ENCODE assay signal across 10 cellular contexts in the genomic region with DNA sequence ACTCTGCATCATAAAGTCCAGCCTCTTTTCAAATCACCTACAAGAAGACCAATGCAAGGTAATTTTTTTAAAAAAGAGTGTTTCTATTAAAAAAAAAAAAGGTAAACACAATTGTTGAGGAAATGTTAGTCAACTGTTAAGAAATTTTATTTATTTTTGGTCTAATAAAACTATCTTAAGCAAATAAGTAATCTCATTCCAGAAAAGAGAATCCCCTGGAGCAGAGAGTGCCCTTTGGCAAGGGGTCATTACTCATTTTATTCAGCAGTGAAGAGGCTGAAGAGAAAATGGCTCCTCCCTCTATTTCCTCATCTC.
DNase-seq lines count a peak whose midpoint lies in the region; ATAC-seq and TF ChIP-seq lines count a peak whose summit lies in the region.
"Had no signal": no experiment of that assay in that cellular context is flagged by ENCODE, and none has a peak within 500 bp of the region (broad histone marks: within the 10 kb centered on the region; RNA-seq: fewer than 3 reads in every experiment).

No MANE protein-coding gene starts in this region.

- H3K23ac ChIP-seq in H9 (ENCODE audit: insufficient read length, low read depth, low read length), result no peak overlapping the region

- H4K5ac ChIP-seq in H9 (ENCODE audit: insufficient read length, low read depth, low read length), result no peak overlapping the region

- H3K27me3 Mint-ChIP-seq in T-helper 17 cell, result no peaks in the 10 kb centered on the region
- no peaks in the 10 kb centered on the region for H3K27me3 Mint-ChIP-seq in H9 (ENCODE audit: low read depth)
- H3K27me3 Mint-ChIP-seq: progenitor cell of endocrine pancreas had no signal

- no peaks in the 10 kb centered on the region for H4K20me1 ChIP-seq in H9 (ENCODE audit: control insufficient read depth, insufficient read depth, insufficient read length)

- no peak overlapping the region for H2BK15ac ChIP-seq in H9 (ENCODE audit: low read depth, low read length)

- peak overlapping the region; percentile 53 for H3K27ac ChIP-seq in HL-60 (replicated peaks)
- peak overlapping the region; percentile 9 to 53 for H3K27ac ChIP-seq in left lung
- no peak overlapping the region for H3K27ac ChIP-seq in H9 (ENCODE audit: insufficient read length, low read depth, low read length)

- H3K4me1 Mint-ChIP-seq in T-helper 17 cell (peaks cover 43% of the 10 kb centered on the region), H9 (peaks cover 2 to 3% of the 10 kb centered on the region in 2 experiments)

- no peak overlapping the region for H3K4ac ChIP-seq in H9 (ENCODE audit: low read depth, low read length)

- no peak overlapping the region for H3K4me2 ChIP-seq in H9 (ENCODE audit: insufficient read depth, insufficient read length, low read length)

- H3K4me1 ChIP-seq in left lung (peaks cover 12 to 26% of the 10 kb centered on the region in 2 donors), H9 (ENCODE audit: insufficient read depth, low read length) (no peaks in the 10 kb centered on the region)

- H3K56ac ChIP-seq in H9 (ENCODE audit: insufficient read length, low read depth, low read length), result no peak overlapping the region

- no peak overlapping the region for H3K9ac ChIP-seq in H9 (ENCODE audit: extremely low read depth, insufficient read length, low read length)

- no peak overlapping the region for H4K8ac ChIP-seq in H9 (replicated peaks; ENCODE audit: insufficient read length, low read depth, low read length)

- H2BK120ac ChIP-seq in H9 (ENCODE audit: low read depth, low read length, poor library complexity, severe bottlenecking), result no peak overlapping the region

- H3K79me1 ChIP-seq in H9 (ENCODE audit: insufficient read depth, low read depth, low read length, poor library complexity, severe bottlenecking), result no peaks in the 10 kb centered on the region

- no peak overlapping the region for H2AK5ac ChIP-seq in H9 (ENCODE audit: insufficient read length, low read length)

- H2BK12ac ChIP-seq in H9 (ENCODE audit: insufficient read length, low read depth, low read length), result no peak overlapping the region

- no peaks in the 10 kb centered on the region for H3K23me2 ChIP-seq in H9 (ENCODE audit: insufficient read length, low read depth, low read length, poor library complexity, severe bottlenecking)

- H3K9me3 ChIP-seq in T-helper 17 cell (ENCODE audit: control insufficient read depth, low read length, poor library complexity, severe bottlenecking) (no peaks in the 10 kb centered on the region), left lung (no peaks in the 10 kb centered on the region), H9 (ENCODE audit: control insufficient read depth, low read depth, low read length) (no peaks in the 10 kb centered on the region)

- H3K27ac Mint-ChIP-seq in T-helper 17 cell (peak overlapping the region; percentile 94), H9 (no peak overlapping the region)
- H3K27ac Mint-ChIP-seq: progenitor cell of endocrine pancreas had no signal

- H2BK20ac ChIP-seq in H9 (ENCODE audit: low read depth, low read length, poor library complexity, severe bottlenecking), result no peak overlapping the region

- H3K27me3 ChIP-seq in BJ (ENCODE audit: control insufficient read depth, insufficient read depth, low read length) (no peaks in the 10 kb centered on the region), HL-60 (ENCODE audit: insufficient read depth, poor library complexity, severe bottlenecking) (no peaks in the 10 kb centered on the region), left lung (no peaks in the 10 kb centered on the region), H9 (ENCODE audit: insufficient read depth, low read length) (no peaks in the 10 kb centered on the region)

- no peak overlapping the region for H3K14ac ChIP-seq in H9 (ENCODE audit: insufficient read depth, low read length)

- no peak overlapping the region for H2BK5ac ChIP-seq in H9 (ENCODE audit: insufficient read length, low read length)

- H3K4me3 ChIP-seq in BJ (ENCODE audit: low read depth, low read length) (no peak overlapping the region), HL-60 (replicated peaks; ENCODE audit: insufficient read depth, low read length) (no peak overlapping the region), left lung (no peak overlapping the region)

- H3K9me3 Mint-ChIP-seq in H9, result no peaks in the 10 kb centered on the region

- intact Hi-C loops in left lung (cut with DNase I), result loop anchor here in 1 of 2 donors (5.0 kb wide), 1 partner anchor 252 kb away; no protein-coding TSS in a partner anchor

- POLR2A ChIA-PET in BJ (lab: Charles Lee), result interaction anchor here (0.5 to 0.6 kb wide), 3 partner anchors 159 to 305 kb away, joined by 3 to 4 read pairs (median 3); a partner anchor contains a TSS

- DNase-seq in BJ (ENCODE audit: low read depth), result peak; percentile 80
- no peak for DNase-seq in HL-60 (ENCODE audit: low read depth in 1 of 2, low spot score in 1 of 2)
- no peak for DNase-seq in T-helper 17 cell
- DNase-seq in left lung, result no peak
- DNase-seq in SHP77 (lab: John Stamatoyannopoulos, UW), result no peak
- DNase-seq in H9, result no peak
- DNase-seq: cerebellar nuclear complex had no signal

- no peak overlapping the region for H2AFZ ChIP-seq in H9 (ENCODE audit: low read length)

- no peak overlapping the region for H3T11ph ChIP-seq in H9 (ENCODE audit: low read length)

- H4K91ac ChIP-seq in H9 (ENCODE audit: insufficient read length, low read depth, low read length), result no peak overlapping the region

- peaks cover 8% of the 10 kb centered on the region for H3K36me3 Mint-ChIP-seq in T-helper 17 cell (ENCODE audit: low read depth)
- no peaks in the 10 kb centered on the region; a peak in 2 of 7 replicates for H3K36me3 Mint-ChIP-seq in H9 (ENCODE audit: insufficient read depth in 1 of 3, low read depth in 3 of 3)

- H3K4me3 Mint-ChIP-seq in T-helper 17 cell (peak overlapping the region; percentile 90), H9 (no peak overlapping the region)

- no peaks in the 10 kb centered on the region for H3K79me2 ChIP-seq in H9 (ENCODE audit: insufficient read depth, low read length)

- H3K18ac ChIP-seq in H9 (ENCODE audit: insufficient read length, low read depth, low read length), result no peak overlapping the region

- ATAC-seq in T-helper 17 cell, result no peak
- ATAC-seq in left lung, result no peak
- no peak for ATAC-seq in GM21526 (IDR thresholded peaks at IDR 0.05; ENCODE audit: low FRiP score, unreplicated experiment)
- no peak for ATAC-seq in GM18909 (IDR thresholded peaks at IDR 0.05; ENCODE audit: poor library complexity, unreplicated experiment)

- no peak for TF ChIP-seq CTCF in BJ (IDR thresholded peaks at IDR 0.05; ENCODE audit: insufficient read depth, low read depth, low read length)
- no peak for TF ChIP-seq CTCF in HL-60 (IDR thresholded peaks at IDR 0.05; ENCODE audit: insufficient read depth, low read length)
- no peak for TF ChIP-seq CTCF in left lung (IDR thresholded peaks at IDR 0.05)
- no peak for TF ChIP-seq CTCF in H9 (conservative IDR thresholded peaks at IDR 0.05)

- CTCF ChIA-PET in BJ (lab: Yijun Ruan, JAX), result interaction anchor here (0.6 to 4.9 kb wide), 29 partner anchors 9 to 286 kb away, joined by 3 to 69 read pairs (median 4); a partner anchor contains a TSS

- H3K36me3 ChIP-seq in BJ (ENCODE audit: control insufficient read depth, insufficient read depth, low read length) (no peaks in the 10 kb centered on the region; the same call in 1 of the 2 replicates), left lung (peaks cover 0 to 8% of the 10 kb centered on the region in 2 donors)
